Comparison of ENCODE assay signal across 17 cellular contexts in the genomic region with DNA sequence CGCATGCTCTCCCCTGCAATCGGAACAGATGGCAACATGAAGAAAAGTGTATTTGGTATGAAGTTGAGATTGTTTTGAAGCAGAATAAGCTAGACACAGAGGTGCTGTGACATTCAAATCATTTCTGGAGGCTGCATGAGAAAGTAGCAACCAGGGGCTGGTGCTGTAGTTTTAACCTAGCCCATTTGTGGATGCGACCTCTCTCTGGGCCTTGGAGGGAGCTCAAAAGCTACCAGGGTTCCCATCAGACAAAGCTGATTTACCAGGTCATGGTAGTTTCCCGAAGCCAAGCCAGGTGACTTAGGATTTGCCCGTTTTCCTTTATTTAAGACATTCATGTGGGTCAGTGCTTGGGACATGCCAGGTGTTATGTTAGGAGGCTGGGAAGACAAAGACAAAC.
DNase-seq lines count a peak whose midpoint lies in the region; ATAC-seq and TF ChIP-seq lines count a peak whose summit lies in the region.
"Had no signal": no experiment of that assay in that cellular context is flagged by ENCODE, and none has a peak within 500 bp of the region (broad histone marks: within the 10 kb centered on the region; RNA-seq: fewer than 3 reads in every experiment).

No MANE protein-coding gene starts in this region.

- H3K27me3 ChIP-seq in WERI-Rb-1 (ENCODE audit: insufficient read depth, low read depth, severe bottlenecking) (no peaks in the 10 kb centered on the region), osteoblast (ENCODE audit: insufficient read depth, low read length) (peaks cover 80% of the 10 kb centered on the region), gastrocnemius medialis (peaks cover 19 to 23% (median 22%) of the 10 kb centered on the region in 3 donors), neural progenitor cell (no peaks in the 10 kb centered on the region)

- intact Hi-C loops in natural killer cell (cut with micrococcal nuclease) (no loop called here), gastrocnemius medialis (cut with DNase I; ENCODE audit: low total_unique reads) (no loop called here)

- H3F3A ChIP-seq in neural progenitor cell (ENCODE audit: low read depth) = peaks cover 20% of the 10 kb centered on the region

- H3K36me3 Mint-ChIP-seq in natural killer cell treated with Interleukin-12 subunit alpha and Interleukin-12 subunit beta and Interleukin-15 and Interleukin-18, amount 100 ng/mL, for 72 hours = no peaks in the 10 kb centered on the region
- H3K36me3 Mint-ChIP-seq in natural killer cell (no peaks in the 10 kb centered on the region), neural progenitor cell (no peaks in the 10 kb centered on the region)
- H3K36me3 Mint-ChIP-seq: CD8-positive, alpha-beta T cell had no signal

- H3K36me3 ChIP-seq in WERI-Rb-1 (no peaks in the 10 kb centered on the region), osteoblast (ENCODE audit: insufficient read depth, low read length) (no peaks in the 10 kb centered on the region), gastrocnemius medialis (no peaks in the 10 kb centered on the region), neural progenitor cell (no peaks in the 10 kb centered on the region)
- H3K36me3 ChIP-seq: BLaER1, Peyer's patch, SJSA1 had no signal

- ATAC-seq in natural killer cell treated with Interleukin-12 subunit alpha and Interleukin-12 subunit beta and Interleukin-15 and Interleukin-18, amount 100 ng/mL, for 72 hours = no peak
- ATAC-seq in natural killer cell = no peak
- ATAC-seq in gastrocnemius medialis = no peak
- ATAC-seq: CD8-positive, alpha-beta T cell; GM23338 had no signal

- in situ Hi-C loops in gastrocnemius medialis (cut with MboI; ENCODE audit: low sequenced_read_pairs in 4 of 4) = no loop called here

- no peaks in the 10 kb centered on the region for H3K9me3 ChIP-seq in WERI-Rb-1 (ENCODE audit: severe bottlenecking)
- no peaks in the 10 kb centered on the region for H3K9me3 ChIP-seq in osteoblast (ENCODE audit: low read depth, low read length)
- H3K9me3 ChIP-seq in gastrocnemius medialis = no peaks in the 10 kb centered on the region
- no peaks in the 10 kb centered on the region for H3K9me3 ChIP-seq in neural progenitor cell (ENCODE audit: low read depth)
- H3K9me3 ChIP-seq: BLaER1, Peyer's patch, SJSA1 had no signal

- TF ChIP-seq CTCF in natural killer cell (IDR thresholded peaks at IDR 0.05) (no peak), WERI-Rb-1 (IDR thresholded peaks at IDR 0.05; ENCODE audit: low read depth, low read length) (no peak), osteoblast (IDR thresholded peaks at IDR 0.05; ENCODE audit: extremely low read depth, low read depth, low read length) (no peak), gastrocnemius medialis (IDR thresholded peaks at IDR 0.05 in 4 of 5, conservative IDR thresholded peaks at IDR 0.05 in 1 of 5) (no peak), neural progenitor cell (IDR thresholded peaks at IDR 0.05) (no peak)

- H3K4me3 ChIP-seq in WERI-Rb-1 (ENCODE audit: low read depth, low read length) (no peak overlapping the region), osteoblast (ENCODE audit: insufficient read depth, low read length) (no peak overlapping the region), gastrocnemius medialis (no peak overlapping the region), neural progenitor cell (no peak overlapping the region)
- H3K4me3 ChIP-seq: BLaER1, GM23338, SJSA1 had no signal

- H3K4me2 ChIP-seq in osteoblast (ENCODE audit: insufficient read depth, low read length) (no peak overlapping the region), neural progenitor cell (no peak overlapping the region)

- no peak for TF ChIP-seq POLR2A in gastrocnemius medialis (IDR thresholded peaks at IDR 0.05)

- peaks cover 22 to 40% of the 10 kb centered on the region in 2 donors for H3K27me3 Mint-ChIP-seq in natural killer cell treated with Interleukin-12 subunit alpha and Interleukin-12 subunit beta and Interleukin-15 and Interleukin-18, amount 100 ng/mL, for 72 hours
- H3K27me3 Mint-ChIP-seq in natural killer cell (ENCODE audit: low read depth in 2 of 2) (peaks cover 47 to 52% of the 10 kb centered on the region in 2 donors), neural progenitor cell (ENCODE audit: insufficient read depth, low read depth) (peaks cover 14% of the 10 kb centered on the region)

- H3K4me1 Mint-ChIP-seq in natural killer cell treated with Interleukin-12 subunit alpha and Interleukin-12 subunit beta and Interleukin-15 and Interleukin-18, amount 100 ng/mL, for 72 hours (ENCODE audit: low read depth in 2 of 2) = peaks cover 0 to 5% of the 10 kb centered on the region in 2 donors
- H3K4me1 Mint-ChIP-seq in natural killer cell = peaks cover 0 to 4% of the 10 kb centered on the region in 2 donors
- H3K4me1 Mint-ChIP-seq in neural progenitor cell = peaks cover 29% of the 10 kb centered on the region

- no peak overlapping the region for H3K9ac ChIP-seq in neural progenitor cell
- H3K9ac ChIP-seq: BLaER1 had no signal

- H3K27ac Mint-ChIP-seq in natural killer cell treated with Interleukin-12 subunit alpha and Interleukin-12 subunit beta and Interleukin-15 and Interleukin-18, amount 100 ng/mL, for 72 hours = no peak overlapping the region
- H3K27ac Mint-ChIP-seq in natural killer cell (no peak overlapping the region), neural progenitor cell (no peak overlapping the region)
- H3K27ac Mint-ChIP-seq: CD8-positive, alpha-beta T cell; GM23338 had no signal

- H3K9me3 Mint-ChIP-seq in natural killer cell treated with Interleukin-12 subunit alpha and Interleukin-12 subunit beta and Interleukin-15 and Interleukin-18, amount 100 ng/mL, for 72 hours = no peaks in the 10 kb centered on the region
- H3K9me3 Mint-ChIP-seq in natural killer cell (no peaks in the 10 kb centered on the region), neural progenitor cell (no peaks in the 10 kb centered on the region)
- H3K9me3 Mint-ChIP-seq: CD8-positive, alpha-beta T cell; GM23338 had no signal

- DNase-seq in natural killer cell treated with Interleukin-12 subunit alpha and Interleukin-12 subunit beta and Interleukin-15 and Interleukin-18, amount 100 ng/mL, for 72 hours (ENCODE audit: low spot score) = peak; percentile 23
- DNase-seq in natural killer cell (no peak), WERI-Rb-1 (no peak), osteoblast (ENCODE audit: insufficient read length, low spot score, missing footprints) (peak; percentile 70), gastrocnemius medialis (no peak), SHP77 (lab: John Stamatoyannopoulos, UW) (no peak), neural progenitor cell (ENCODE audit: low spot score) (no peak)
- DNase-seq: CD8-positive, alpha-beta T cell; GDM1; Karpas-422; MV-4-11; NCI-H2029 treated with DMSO at 0.1 percent for 48 hours; NK-92 treated with Interleukin-12 subunit alpha and Interleukin-12 subunit beta, amount 100 ng/mL, for 24 hours had no signal

- H3K4me1 ChIP-seq in osteoblast (ENCODE audit: insufficient read depth, low read length) = peaks cover 12% of the 10 kb centered on the region
- peaks cover 11 to 12% of the 10 kb centered on the region in 2 donors for H3K4me1 ChIP-seq in gastrocnemius medialis
- peaks cover 26% of the 10 kb centered on the region for H3K4me1 ChIP-seq in neural progenitor cell

- H4K20me1 ChIP-seq in osteoblast (ENCODE audit: insufficient read depth, low read length) (no peaks in the 10 kb centered on the region), neural progenitor cell (ENCODE audit: low read depth) (no peaks in the 10 kb centered on the region)
- H4K20me1 ChIP-seq: BLaER1 had no signal

- peak overlapping the region; percentile 9 for H3K27ac ChIP-seq in WERI-Rb-1
- H3K27ac ChIP-seq in osteoblast (ENCODE audit: low read depth, low read length) = no peak overlapping the region
- no peak overlapping the region for H3K27ac ChIP-seq in gastrocnemius medialis
- H3K27ac ChIP-seq in neural progenitor cell = no peak overlapping the region
- H3K27ac ChIP-seq: BLaER1, Peyer's patch, SJSA1 had no signal

- no peaks in the 10 kb centered on the region for H3K79me2 ChIP-seq in osteoblast (ENCODE audit: insufficient read depth, low read length)
- no peaks in the 10 kb centered on the region for H3K79me2 ChIP-seq in neural progenitor cell (ENCODE audit: low read depth)

- H2AFZ ChIP-seq in osteoblast (ENCODE audit: low read length) (no peak overlapping the region), neural progenitor cell (replicated peaks) (no peak overlapping the region)

- H3K4me3 Mint-ChIP-seq in natural killer cell treated with Interleukin-12 subunit alpha and Interleukin-12 subunit beta and Interleukin-15 and Interleukin-18, amount 100 ng/mL, for 72 hours = no peak overlapping the region
- H3K4me3 Mint-ChIP-seq in natural killer cell = no peak overlapping the region
- no peak overlapping the region for H3K4me3 Mint-ChIP-seq in neural progenitor cell
- H3K4me3 Mint-ChIP-seq: GM23338 had no signal

Comparison
In these comparisons a context has a peak if more than half of its experiments do, and no peak if none do; other contexts are left out.
1. DNase-seq: peak in natural killer cell treated with Interleukin-12 subunit alpha and Interleukin-12 subunit beta and Interleukin-15 and Interleukin-18, amount 100 ng/mL, for 72 hours (single experiment) and osteoblast (single experiment); none in natural killer cell (single experiment), WERI-Rb-1 (single experiment), gastrocnemius medialis (0 of 2), SHP77 (0 of 2) and neural progenitor cell (single experiment).